In genomic region chr1:36305915-36306209, GRCh38 we compare ENCODE assay signal across 8 cellular contexts. TPM values are rescaled to one million over a fixed set of nuclear protein-coding genes. Genes with fewer than 3 reads are reported as not detected.
A peak's percentile ranks its signal among the peaks of the same experiment; 100 is the strongest.
DNase-seq lines count a peak whose midpoint lies in the region; ATAC-seq, FAIRE-seq and TF ChIP-seq lines count a peak whose summit lies in the region.

No MANE protein-coding gene starts in this region.

- H3K27me3 ChIP-seq in DOHH2 (ENCODE audit: control insufficient read depth, low read length) (no peaks in the 10 kb centered on the region), PC-3 (ENCODE audit: low read length) (no peaks in the 10 kb centered on the region), endothelial cell of umbilical vein (ENCODE audit: control insufficient read depth in 2 of 2, insufficient read depth in 2 of 2, low read length in 2 of 2) (no peaks in the 10 kb centered on the region), parathyroid adenoma (ENCODE audit: control insufficient read depth, insufficient read depth, low read length) (no peaks in the 10 kb centered on the region)

- no peak for TF ChIP-seq POLR2A in endothelial cell of umbilical vein (IDR thresholded peaks at IDR 0.05; ENCODE audit: low read depth, low read length)

- no peak for TF ChIP-seq CTCF in DOHH2 (IDR thresholded peaks at IDR 0.05; ENCODE audit: low read depth, low read length, poor library complexity, severe bottlenecking)
- TF ChIP-seq CTCF in PC-3 (conservative IDR thresholded peaks at IDR 0.05; ENCODE audit: low read depth, low read length) = no peak
- no peak for TF ChIP-seq CTCF in endothelial cell of umbilical vein (IDR thresholded peaks at IDR 0.05; ENCODE audit: extremely low read depth in 1 of 2, insufficient read depth in 1 of 2, low read depth in 1 of 2, low read length in 2 of 2)
- TF ChIP-seq CTCF in parathyroid adenoma (IDR thresholded peaks at IDR 0.05) = no peak

- peaks cover 60% of the 10 kb centered on the region for H3K36me3 ChIP-seq in DOHH2 (ENCODE audit: control insufficient read depth, low read length)
- H3K36me3 ChIP-seq in PC-3 (ENCODE audit: low read depth, low read length) = peaks cover 30% of the 10 kb centered on the region
- peaks cover 19 to 27% of the 10 kb centered on the region in 2 experiments for H3K36me3 ChIP-seq in endothelial cell of umbilical vein (ENCODE audit: control insufficient read depth in 2 of 2, extremely low read depth in 1 of 2, insufficient read depth in 2 of 2, low read length in 2 of 2)
- H3K36me3 ChIP-seq in parathyroid adenoma (ENCODE audit: control insufficient read depth, insufficient read depth, low read length) = no peaks in the 10 kb centered on the region

- H3K9me2 ChIP-seq in DOHH2 (replicated peaks; ENCODE audit: control insufficient read depth, low read length) (no peaks in the 10 kb centered on the region), PC-3 (replicated peaks; ENCODE audit: low read length) (no peaks in the 10 kb centered on the region)

- intact Hi-C loops in PC-3 (cut with micrococcal nuclease) = no loop called here
- intact Hi-C loops in endothelial cell of umbilical vein (cut with micrococcal nuclease) = loop anchor here (1.0 to 2.0 kb wide), 2 partner anchors 17 to 115 kb away; partner anchors contain the start of gene EVA1B

- peak overlapping the region; percentile 93 for H3K4me2 ChIP-seq in DOHH2 (ENCODE audit: low read length)
- peak overlapping the region; percentile 85 for H3K4me2 ChIP-seq in PC-3 (ENCODE audit: low read length)
- peak overlapping the region; percentile 56 for H3K4me2 ChIP-seq in endothelial cell of umbilical vein (ENCODE audit: insufficient read depth, low read length)
- no peak overlapping the region for H3K4me2 ChIP-seq in parathyroid adenoma (ENCODE audit: low read length)

- DNase-seq in PC-3 (no peak), endothelial cell of umbilical vein (ENCODE audit: low read depth, low spot score) (no peak), NCI-H2107 treated with DMSO at 0.1 percent for 48 hours (lab: John Stamatoyannopoulos, UW; ENCODE audit: unreplicated experiment) (no peak), NCI-H774 (lab: John Stamatoyannopoulos, UW) (no peak), mesenteric fat pad (ENCODE audit: low spot score) (no peak), NCI-H2171 (lab: John Stamatoyannopoulos, UW) (no peak)

- H3K9ac ChIP-seq in PC-3 (ENCODE audit: low read length) = no peak overlapping the region
- no peak overlapping the region for H3K9ac ChIP-seq in endothelial cell of umbilical vein (replicated peaks; ENCODE audit: extremely low read depth, insufficient read depth, low read length)
- H3K9ac ChIP-seq in parathyroid adenoma = no peak overlapping the region

- no peak for FAIRE-seq in endothelial cell of umbilical vein (lab: Jason Lieb, UNC)

- H3K79me2 ChIP-seq in DOHH2 (ENCODE audit: control insufficient read depth, low read length) (0 out of 2 replicates have a peak, but pooled peaks cover 5% of the 10 kb centered on the region), PC-3 (ENCODE audit: low read length) (peaks cover 28% of the 10 kb centered on the region), endothelial cell of umbilical vein (ENCODE audit: control insufficient read depth, insufficient read depth, low read length) (peaks cover 10% of the 10 kb centered on the region), parathyroid adenoma (no peaks in the 10 kb centered on the region)

- dilution Hi-C loops in endothelial cell of umbilical vein (cut with MboI; ENCODE audit: extremely low pct_ligation_motif_present, low sequenced_read_pairs) = no loop called here

- H3F3A ChIP-seq in DOHH2 (ENCODE audit: control insufficient read depth, insufficient read depth) = peaks cover 32% of the 10 kb centered on the region
- peaks cover 5% of the 10 kb centered on the region for H3F3A ChIP-seq in PC-3 (ENCODE audit: low read length, unreplicated experiment)

- no peaks in the 10 kb centered on the region for H3K9me1 ChIP-seq in endothelial cell of umbilical vein (replicated peaks; ENCODE audit: control insufficient read depth, extremely low read depth, insufficient read depth, low read length)

- H2AFZ ChIP-seq in PC-3 (ENCODE audit: low read length) = peak overlapping the region; percentile 91; the same call in 1 of the 2 replicates
- no peak overlapping the region for H2AFZ ChIP-seq in endothelial cell of umbilical vein (ENCODE audit: low read depth, low read length)
- H2AFZ ChIP-seq in parathyroid adenoma = no peak overlapping the region

- POLR2A ChIA-PET in PC-3 (lab: Charles Lee; ENCODE audit: unreplicated experiment) = interaction anchor here (0.5 kb wide), 1 partner anchor 664 kb away, joined by 12 read pairs; no protein-coding TSS in a partner anchor
- POLR2A ChIA-PET in endothelial cell of umbilical vein (lab: Charles Lee) = no interaction called here

- BruUV-seq in PC-3 (replicated peaks; lab: Mats Ljungman, UMichigan) = TSS peak; percentile 42
- BruUV-seq in endothelial cell of umbilical vein (replicated peaks; lab: Mats Ljungman, UMichigan) = no TSS peak

- H3K27ac ChIP-seq in DOHH2 (ENCODE audit: low read depth, low read length) (peak overlapping the region; percentile 56), PC-3 (ENCODE audit: low read length) (0 out of 2 replicates have a peak overlapping the region, but pooled peaks have one; percentile 53), endothelial cell of umbilical vein (ENCODE audit: insufficient read depth, low read depth, low read length) (no peak overlapping the region), parathyroid adenoma (no peak overlapping the region)

- ATAC-seq in PC-3 = no peak

- H4K20me1 ChIP-seq in DOHH2 (ENCODE audit: control insufficient read depth, insufficient read depth, low read depth, low read length) (no peaks in the 10 kb centered on the region), PC-3 (ENCODE audit: low read length) (no peaks in the 10 kb centered on the region), endothelial cell of umbilical vein (replicated peaks; ENCODE audit: control insufficient read depth, extremely low read depth, insufficient read depth, low read length) (no peaks in the 10 kb centered on the region)

- H3K9me3 ChIP-seq in DOHH2 (ENCODE audit: control insufficient read depth, insufficient read depth, low read length) = no peaks in the 10 kb centered on the region
- no peaks in the 10 kb centered on the region for H3K9me3 ChIP-seq in PC-3 (ENCODE audit: low read length)
- no peaks in the 10 kb centered on the region for H3K9me3 ChIP-seq in endothelial cell of umbilical vein (replicated peaks; ENCODE audit: control insufficient read depth, insufficient read depth, low read length)
- H3K9me3 ChIP-seq in parathyroid adenoma (ENCODE audit: control insufficient read depth, low read length) = no peaks in the 10 kb centered on the region

- CTCF ChIA-PET in PC-3 (lab: Charles Lee) = interaction anchor here (1.9 kb wide), 1 partner anchor 157 kb away, joined by 8 read pairs; the partner anchor contains the start of gene TRAPPC3
- CTCF ChIA-PET in endothelial cell of umbilical vein (lab: Charles Lee) = interaction anchor here (1.0 to 2.3 kb wide), 7 partner anchors 12 to 171 kb away, joined by 3 to 9 read pairs (median 6); no protein-coding TSS in a partner anchor

- H3K4me3 ChIP-seq in DOHH2 (ENCODE audit: low read length) (peak overlapping the region; percentile 89), PC-3 (ENCODE audit: low read length) (peak overlapping the region; percentile 83), endothelial cell of umbilical vein (replicated peaks in 1 of 3; ENCODE audit: insufficient read depth in 1 of 3, low read depth in 1 of 3, low read length in 3 of 3) (no peak overlapping the region), parathyroid adenoma (ENCODE audit: low read depth, low read length) (peak overlapping the region; percentile 51)

- H3K4me1 ChIP-seq in DOHH2 (ENCODE audit: control insufficient read depth, low read length) (peaks cover 38% of the 10 kb centered on the region), PC-3 (ENCODE audit: insufficient read depth, low read length) (peaks cover 28% of the 10 kb centered on the region), endothelial cell of umbilical vein (ENCODE audit: control insufficient read depth, extremely low read depth, insufficient read depth, low read length) (peaks cover 16% of the 10 kb centered on the region), parathyroid adenoma (no peaks in the 10 kb centered on the region)

TF ChIP-seq in endothelial cell of umbilical vein, 7 proteins besides CTCF, POLR2A, EP300 and RAD21 (continues in another document):
- no peak for TF ChIP-seq FOS (IDR thresholded peaks at IDR 0.05; ENCODE audit: borderline replicate concordance, insufficient read depth, low read length)
- no peak for TF ChIP-seq MAX (IDR thresholded peaks at IDR 0.05; ENCODE audit: insufficient read depth, insufficient read length)
- no peak for TF ChIP-seq EZH2 (IDR thresholded peaks at IDR 0.05; ENCODE audit: borderline replicate concordance, low read depth, low read length, severe bottlenecking)
- no peak for TF ChIP-seq POLR2AphosphoS5 (IDR thresholded peaks at IDR 0.05; ENCODE audit: insufficient read depth, low read depth, low read length)
- no peak for TF ChIP-seq GATA2 (IDR thresholded peaks at IDR 0.05; ENCODE audit: insufficient read depth, insufficient read length, low read depth, low read length)

RNA-seq across cellular contexts. Expression of gene SH3D21, which starts 0.3 kb away (rescaled TPM):
- total RNA-seq in PC-3 (2014; rRNA removed) (11.3 and 16.4 TPM in 2 replicates), endothelial cell of umbilical vein (5.1 and 7.2 TPM in 2 replicates), mesenteric fat pad (2.6 TPM)
- polyA plus RNA-seq in endothelial cell of umbilical vein = 1.6 and 1.8 TPM in 2 replicates
- polyA plus RNA-seq in endothelial cell of umbilical vein (2011; cell fraction: cytosol; rRNA removed) = 0.72 and 0.76 TPM in 2 replicates
- polyA plus RNA-seq in endothelial cell of umbilical vein (2011; cell fraction: nucleus; rRNA removed) = 26.0 and 27.2 TPM in 2 replicates
- polyA plus RNA-seq in endothelial cell of umbilical vein (2012) = 3.2 and 4.3 TPM in 2 replicates
- polyA minus RNA-seq in endothelial cell of umbilical vein = 0.68 and 1.5 TPM in 2 replicates
- polyA minus RNA-seq in endothelial cell of umbilical vein (2011; cell fraction: cytosol; rRNA and poly(A)+ RNA removed) = 0.61 TPM
- polyA minus RNA-seq in endothelial cell of umbilical vein (2011; cell fraction: nucleus; rRNA and poly(A)+ RNA removed) = 3.9 and 5.1 TPM in 2 replicates

RNA-seq across cellular contexts. Expression of gene EVA1B, which starts 17.6 kb away (rescaled TPM):
- total RNA-seq in PC-3 (2014; rRNA removed) (89.1 and 104 TPM in 2 replicates), endothelial cell of umbilical vein (63.2 and 64.7 TPM in 2 replicates), mesenteric fat pad (34.5 TPM)
- polyA plus RNA-seq in endothelial cell of umbilical vein = 132 and 255 TPM in 2 replicates
- 42.8 and 79.0 TPM in 2 replicates for polyA plus RNA-seq in endothelial cell of umbilical vein (2011; cell fraction: cytosol; rRNA removed)
- polyA plus RNA-seq in endothelial cell of umbilical vein (2011; cell fraction: nucleus; rRNA removed) = 14.7 and 18.7 TPM in 2 replicates
- 37.9 and 66.8 TPM in 2 replicates for polyA plus RNA-seq in endothelial cell of umbilical vein (2012)
- 9.2 and 12.4 TPM in 2 replicates for polyA minus RNA-seq in endothelial cell of umbilical vein
- polyA minus RNA-seq in endothelial cell of umbilical vein (2011; cell fraction: cytosol; rRNA and poly(A)+ RNA removed) = 3.6 TPM
- 2.0 and 3.8 TPM in 2 replicates for polyA minus RNA-seq in endothelial cell of umbilical vein (2011; cell fraction: nucleus; rRNA and poly(A)+ RNA removed)

Comparison
In these comparisons a context has a peak if more than half of its experiments do, and no peak if none do; other contexts are left out.
1. H3K27ac ChIP-seq: peak in DOHH2 (single experiment) and PC-3 (single experiment); none in endothelial cell of umbilical vein (single experiment) and parathyroid adenoma (single experiment).
2. H3K4me3 ChIP-seq: peak in DOHH2 (single experiment), PC-3 (single experiment) and parathyroid adenoma (single experiment); none in endothelial cell of umbilical vein (0 of 3).